7 cellular contexts compared by ENCODE assay signal in genomic region chr3:177195242-177195940, GRCh38. TPM values are rescaled to one million over a fixed set of nuclear protein-coding genes. Genes with fewer than 3 reads are reported as not detected.
A peak's percentile ranks its signal among the peaks of the same experiment; 100 is the strongest.
DNase-seq lines count a peak whose midpoint lies in the region; ATAC-seq and TF ChIP-seq lines count a peak whose summit lies in the region.

No MANE protein-coding gene starts in this region.

- peak overlapping the region; percentile 94 for H3K27ac Mint-ChIP-seq in glutamatergic neuron (ENCODE audit: unreplicated experiment)

- peak overlapping the region; percentile 99 for H3K4me3 Mint-ChIP-seq in glutamatergic neuron (ENCODE audit: unreplicated experiment)

- in situ Hi-C loops in G401 (cut with HindIII; ENCODE audit: low sequenced_read_pairs) = no loop called here

- peaks cover 8% of the 10 kb centered on the region for H3K27me3 Mint-ChIP-seq in glutamatergic neuron (ENCODE audit: unreplicated experiment)

- ATAC-seq in activated CD4-positive, CD25-positive, alpha-beta regulatory T cell treated with anti-CD3 and anti-CD28 coated beads, Interleukin-2, amount 50 U/mL, for 24 hours = no peak

- H3K4me1 Mint-ChIP-seq in glutamatergic neuron (ENCODE audit: low read depth, unreplicated experiment) = peaks cover 18% of the 10 kb centered on the region

- DNase-seq in G401 (ENCODE audit: low spot score) = peak; percentile 54
- peak; percentile 61 for DNase-seq in M059J (ENCODE audit: low read depth)
- DNase-seq in activated T-cell treated with anti-CD3 and anti-CD28 coated beads, Interleukin-2, amount 50 U/mL, for 48 hours = peak; percentile 47
- no peak for DNase-seq in glutamatergic neuron
- DNase-seq in renal cortical epithelial cell (ENCODE audit: low read depth) = peak; percentile 53
- DNase-seq in GOT3 (lab: John Stamatoyannopoulos, UW) = no peak

- no peaks in the 10 kb centered on the region for H3K36me3 Mint-ChIP-seq in glutamatergic neuron (ENCODE audit: unreplicated experiment)

- peaks cover 22% of the 10 kb centered on the region for H3K9me3 Mint-ChIP-seq in glutamatergic neuron (ENCODE audit: unreplicated experiment)

- TF ChIP-seq CTCF in glutamatergic neuron (IDR thresholded peaks at IDR 0.05; ENCODE audit: partially characterized antibody, unreplicated experiment) = no peak

RNA-seq across cellular contexts. Expression of gene TBL1XR1, which starts 1.9 kb away (rescaled TPM):
- total RNA-seq in G401 (2014; rRNA removed; shearing (Covaris generic)) = 49.7 and 68.1 TPM in 2 replicates
- 92.8 and 117 TPM in 2 replicates for total RNA-seq in M059J (2014; rRNA removed; shearing (Covaris generic))
- total RNA-seq in glutamatergic neuron (ENCODE audit: unreplicated experiment) (101 TPM), renal cortical epithelial cell (339 and 483 TPM in 2 replicates)

Comparison
In these comparisons a context has a peak if more than half of its experiments do, and no peak if none do; other contexts are left out.
1. DNase-seq: peak in G401 (single experiment), M059J (single experiment), activated T-cell treated with anti-CD3 and anti-CD28 coated beads, Interleukin-2, amount 50 U/mL, for 48 hours (2 of 2) and renal cortical epithelial cell (single experiment); none in glutamatergic neuron (single experiment) and GOT3 (single experiment).